ENCODE assay signal across 1 cellular context in the genomic region with DNA sequence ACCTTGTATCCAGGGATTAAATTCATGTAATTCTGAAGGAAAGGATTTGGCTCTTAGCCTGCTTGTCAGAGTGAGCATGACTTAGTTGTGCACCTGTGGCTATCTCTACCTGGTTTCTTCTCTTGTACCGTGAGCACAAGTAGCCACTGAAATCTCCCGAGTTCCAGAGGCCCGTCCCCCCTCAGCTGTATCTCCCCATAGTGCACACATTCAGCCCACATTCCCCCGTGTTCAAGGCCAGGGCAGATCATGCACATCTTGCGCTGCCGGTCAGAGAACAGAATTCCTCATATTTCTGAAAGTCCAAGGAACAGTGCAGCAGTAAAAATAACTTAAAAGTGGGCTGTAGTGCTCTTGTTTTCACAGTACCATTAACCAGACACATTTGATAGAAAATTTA.
TF ChIP-seq lines count a peak whose summit lies in the region.

No MANE protein-coding gene starts in this region.

TF ChIP-seq in IMR-90, 13 proteins besides CTCF, POLR2A, EP300 and RAD21:
- no peak for TF ChIP-seq MXI1 (IDR thresholded peaks at IDR 0.05; ENCODE audit: borderline replicate concordance, low read depth, low read length)
- TF ChIP-seq CEBPB (IDR thresholded peaks at IDR 0.05; ENCODE audit: low read depth, low read length): no peak
- TF ChIP-seq FOS (IDR thresholded peaks at IDR 0.05; ENCODE audit: low read depth, low read length): no peak
- no peak for TF ChIP-seq NFE2L2 (IDR thresholded peaks at IDR 0.05; ENCODE audit: low read depth, low read length)
- TF ChIP-seq USF2 (IDR thresholded peaks at IDR 0.05; ENCODE audit: low read depth, low read length): no peak
- TF ChIP-seq RFX5 (IDR thresholded peaks at IDR 0.05; ENCODE audit: low read depth, low read length): no peak
- TF ChIP-seq RCOR1 (IDR thresholded peaks at IDR 0.05; ENCODE audit: insufficient replicate concordance, low read length): no peak
- TF ChIP-seq MAZ (IDR thresholded peaks at IDR 0.05; ENCODE audit: borderline replicate concordance, low read depth, low read length): no peak
- TF ChIP-seq BHLHE40 (IDR thresholded peaks at IDR 0.05; ENCODE audit: low read depth, low read length): no peak
- TF ChIP-seq CHD1 (IDR thresholded peaks at IDR 0.05; ENCODE audit: low read depth, low read length): no peak
- TF ChIP-seq SMC3 (IDR thresholded peaks at IDR 0.05; ENCODE audit: low read depth, low read length): no peak
